ENCODE assay signal across 1 cellular context in the genomic region with DNA sequence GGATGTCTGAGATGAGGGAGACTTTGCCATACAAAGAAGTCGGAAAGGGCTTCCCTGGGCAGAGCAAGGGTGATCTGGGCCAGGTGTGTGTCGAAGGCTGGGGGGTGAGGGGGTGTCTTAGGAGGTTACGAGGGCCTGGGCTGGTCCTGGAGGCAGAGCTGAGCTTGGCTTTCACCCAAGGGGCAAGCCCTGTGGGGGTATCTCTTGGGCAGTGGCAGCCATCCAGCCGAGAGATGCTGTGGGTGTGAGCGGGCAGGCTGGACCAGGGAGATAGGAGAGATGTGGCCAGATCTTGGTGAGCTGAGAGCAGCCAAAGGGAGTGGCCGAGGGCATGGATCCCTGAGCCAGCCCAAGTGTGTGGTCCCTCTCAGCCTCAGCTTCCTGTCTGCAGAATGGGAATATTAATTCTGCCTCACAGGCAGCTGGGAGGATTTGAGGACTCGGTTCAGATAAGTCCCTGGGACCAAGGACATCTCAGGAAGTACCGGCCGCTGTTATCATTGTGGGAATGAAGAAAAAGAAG.
TF ChIP-seq lines count a peak whose summit lies in the region.

No MANE protein-coding gene starts in this region.

TF ChIP-seq in HepG2, 621 proteins besides CTCF, POLR2A, EP300 and RAD21 (continued from another document):
- TF ChIP-seq ZNF280B (CRISPR knock-in tag; IDR thresholded peaks at IDR 0.05; ENCODE audit: borderline replicate concordance), result peak; percentile 71; the same call in 1 of the 2 replicates
- no peak for TF ChIP-seq ASH2L (IDR thresholded peaks at IDR 0.05; ENCODE audit: insufficient read length, low read depth, low read length)
- TF ChIP-seq ZNF7 (CRISPR knock-in tag; IDR thresholded peaks at IDR 0.05), result no peak
- no peak for TF ChIP-seq TMF1 (CRISPR knock-in tag; IDR thresholded peaks at IDR 0.05; ENCODE audit: low read depth)
- TF ChIP-seq MZF1 (CRISPR knock-in tag; IDR thresholded peaks at IDR 0.05; ENCODE audit: borderline replicate concordance), result no peak
- TF ChIP-seq CEBPB (IDR thresholded peaks at IDR 0.05; ENCODE audit: borderline replicate concordance, low read depth, low read length), result no peak
- no peak for TF ChIP-seq ZC3H13 (CRISPR knock-in tag; IDR thresholded peaks at IDR 0.05)
- no peak for TF ChIP-seq MTA3 (CRISPR knock-in tag; IDR thresholded peaks at IDR 0.05)
- TF ChIP-seq ZFP36L1 (CRISPR knock-in tag; IDR thresholded peaks at IDR 0.05), result no peak
- TF ChIP-seq ZNF629 (CRISPR knock-in tag; conservative IDR thresholded peaks at IDR 0.05), result peak; percentile 93
- TF ChIP-seq ZFP36 (IDR thresholded peaks at IDR 0.05; ENCODE audit: borderline replicate concordance, low read depth, low read length, partially characterized antibody), result no peak
- TF ChIP-seq ZNF446 (CRISPR knock-in tag; IDR thresholded peaks at IDR 0.05), result no peak
- TF ChIP-seq HDAC1 (CRISPR knock-in tag; IDR thresholded peaks at IDR 0.05), result peak; percentile 10; the same call in 1 of the 2 replicates
- TF ChIP-seq ZNF891 (CRISPR knock-in tag; IDR thresholded peaks at IDR 0.05), result no peak
- TF ChIP-seq ISX (CRISPR knock-in tag; conservative IDR thresholded peaks at IDR 0.05), result no peak
- TF ChIP-seq TEAD2 (CRISPR knock-in tag; IDR thresholded peaks at IDR 0.05), result no peak
- TF ChIP-seq ZFX (CRISPR knock-in tag; IDR thresholded peaks at IDR 0.05; ENCODE audit: low read depth), result no peak
- TF ChIP-seq ZNF720 (CRISPR knock-in tag; IDR thresholded peaks at IDR 0.05), result no peak
TF ChIP-seq in HepG2: peak in this region for 4.
